In genomic region chr7:6422095-6422494, GRCh38 we compare ENCODE assay signal across 16 cellular contexts. TPM values are rescaled to one million over a fixed set of nuclear protein-coding genes. Genes with fewer than 3 reads are reported as not detected.
DNase-seq lines count a peak whose midpoint lies in the region; ATAC-seq and TF ChIP-seq lines count a peak whose summit lies in the region.
"Had no signal": no experiment of that assay in that cellular context is flagged by ENCODE, and none has a peak within 500 bp of the region (broad histone marks: within the 10 kb centered on the region; RNA-seq: fewer than 3 reads in every experiment).

No MANE protein-coding gene starts in this region.

- H3K27ac ChIP-seq in dorsolateral prefrontal cortex (peak overlapping the region in 31 of 59 donors; percentile 3 to 82 (median 44)), neutrophil (peak overlapping the region; percentile 97)
- H3K27ac ChIP-seq: Peyer's patch, SK-N-MC had no signal

- peak; percentile 45 for ATAC-seq in stimulated activated naive CD8-positive, alpha-beta T cell treated with anti-CD3 and anti-CD28 coated beads, Interleukin-15, amount 100 ng/mL, for 72 hours
- no peak for ATAC-seq in stimulated activated naive CD8-positive, alpha-beta T cell treated with anti-CD3 and anti-CD28 coated beads, Interleukin-15, Interleukin-2, amounts not matched to agents 100 U/mL and 50 U/mL, for 24 hours
- ATAC-seq in GM21390 (IDR thresholded peaks at IDR 0.05; ENCODE audit: unreplicated experiment) (no peak), HG03025 (IDR thresholded peaks at IDR 0.05; ENCODE audit: low FRiP score, unreplicated experiment) (no peak)

- H3K27me3 ChIP-seq in dorsolateral prefrontal cortex (no peaks in the 10 kb centered on the region), neutrophil (no peaks in the 10 kb centered on the region)
- H3K27me3 ChIP-seq: Peyer's patch had no signal

- peaks cover 38 to 43% of the 10 kb centered on the region in 2 experiments for H3K4me1 ChIP-seq in neutrophil (ENCODE audit: control insufficient read depth in 1 of 2, insufficient read depth in 1 of 2, low read depth in 1 of 2, low read length in 1 of 2)
- H3K4me1 ChIP-seq: Peyer's patch had no signal

- TF ChIP-seq CTCF in dorsolateral prefrontal cortex (IDR thresholded peaks at IDR 0.05 in 54 of 56, conservative IDR thresholded peaks at IDR 0.05 in 2 of 56; ENCODE audit: low read depth in 1 of 56, partially characterized antibody in 56 of 56) (no peak), neutrophil (IDR thresholded peaks at IDR 0.05) (no peak)

- H3K27ac Mint-ChIP-seq in stimulated activated naive CD8-positive, alpha-beta T cell treated with anti-CD3 and anti-CD28 coated beads, Interleukin-15, amount 100 ng/mL, for 72 hours = no peak overlapping the region

- H3K9me3 ChIP-seq in neutrophil = no peaks in the 10 kb centered on the region
- H3K9me3 ChIP-seq: Peyer's patch had no signal

- H3K27me3 Mint-ChIP-seq in stimulated activated naive CD8-positive, alpha-beta T cell treated with anti-CD3 and anti-CD28 coated beads, Interleukin-15, amount 100 ng/mL, for 72 hours = no peaks in the 10 kb centered on the region

- H3K9me3 Mint-ChIP-seq in stimulated activated naive CD8-positive, alpha-beta T cell treated with anti-CD3 and anti-CD28 coated beads, Interleukin-15, amount 100 ng/mL, for 72 hours = no peaks in the 10 kb centered on the region

- no peak overlapping the region for H3K4me3 Mint-ChIP-seq in stimulated activated naive CD8-positive, alpha-beta T cell treated with anti-CD3 and anti-CD28 coated beads, Interleukin-15, amount 100 ng/mL, for 72 hours

- intact Hi-C loops in dorsolateral prefrontal cortex (cut with DNase I) = no loop called here

- no peaks in the 10 kb centered on the region for H3K4me1 Mint-ChIP-seq in stimulated activated naive CD8-positive, alpha-beta T cell treated with anti-CD3 and anti-CD28 coated beads, Interleukin-15, amount 100 ng/mL, for 72 hours

- no peak for DNase-seq in stimulated activated naive CD8-positive, alpha-beta T cell treated with anti-CD3 and anti-CD28 coated beads, Interleukin-15, amount 100 ng/mL, for 72 hours
- DNase-seq in stimulated activated naive CD8-positive, alpha-beta T cell treated with anti-CD3 and anti-CD28 coated beads, Interleukin-15, Interleukin-2, amounts not matched to agents 100 U/mL and 50 U/mL, for 24 hours = no peak
- DNase-seq in dorsolateral prefrontal cortex (no peak), NCI-H128 (lab: John Stamatoyannopoulos, UW; ENCODE audit: unreplicated experiment) (no peak)
- DNase-seq: C1 segment of cervical spinal cord, DMS79 treated with DMSO at 0.1 percent for 48 hours, MM.1S, NCI-H1105, NCI-H1694, NCI-H2081 treated with DMSO at 0.1 percent for 48 hours, Peyer's patch, SHP77 had no signal

- no peak overlapping the region for H3K4me3 ChIP-seq in dorsolateral prefrontal cortex
- H3K4me3 ChIP-seq in neutrophil (ENCODE audit: low read depth in 1 of 2, low read length in 1 of 2) = no peak overlapping the region
- H3K4me3 ChIP-seq: Peyer's patch, SK-N-MC had no signal

- H3K36me3 ChIP-seq in neutrophil = peaks cover 30% of the 10 kb centered on the region

RNA-seq across cellular contexts. Expression of gene DAGLB, which starts 25.7 kb away (rescaled TPM):
- total RNA-seq in dorsolateral prefrontal cortex = 10 to 100 TPM; 29.3 to 64.4 (median 44.3) TPM

RNA-seq across cellular contexts. Expression of gene RAC1, which starts 47.8 kb away (rescaled TPM):
- 100 to 1,000 TPM; 189 to 309 (median 248) TPM for total RNA-seq in dorsolateral prefrontal cortex
